ENCODE assay signal across 1 cellular context in the genomic region with DNA sequence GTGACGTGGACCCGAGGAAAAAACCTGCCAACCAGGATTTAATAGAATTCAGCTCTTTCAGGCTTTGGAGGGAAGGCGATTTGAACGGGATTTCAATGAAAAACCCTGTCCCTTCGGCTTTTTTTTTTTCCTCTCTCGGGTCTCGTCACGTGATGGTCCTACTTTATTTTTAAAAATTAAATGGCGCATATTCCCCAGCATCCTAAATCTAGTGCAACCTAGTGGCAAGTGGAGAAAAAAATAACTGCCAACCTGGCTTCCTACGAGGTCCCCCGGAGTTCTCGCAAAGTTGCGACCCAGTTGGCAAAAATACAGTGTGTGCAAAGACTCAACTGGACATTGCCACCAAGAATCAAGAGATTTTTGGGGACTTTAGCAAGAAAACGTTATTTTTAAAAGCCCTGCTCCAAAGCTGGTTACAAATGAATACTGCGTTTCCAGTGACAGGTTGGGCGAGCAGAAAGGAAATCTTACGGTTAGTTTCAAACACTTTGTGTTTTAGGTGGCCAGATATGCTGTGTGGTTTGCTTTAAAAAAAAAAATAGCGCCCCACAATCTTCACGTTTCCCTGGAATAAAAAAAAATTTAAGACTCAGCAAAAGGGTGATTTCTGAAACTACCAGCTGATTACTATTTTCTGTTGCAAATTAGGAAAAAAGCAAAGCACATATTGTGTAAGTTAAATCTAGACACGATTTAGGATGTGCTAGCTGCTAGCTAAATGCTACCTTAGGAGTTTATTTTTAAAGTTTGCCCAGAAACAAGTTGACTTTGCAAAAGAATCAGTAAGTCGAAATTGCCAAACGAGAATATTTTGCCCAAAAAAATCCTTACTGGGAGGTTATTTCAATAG.
TF ChIP-seq lines count a peak whose summit lies in the region.

No MANE protein-coding gene starts in this region.

TF ChIP-seq in HepG2, 621 proteins besides CTCF, POLR2A, EP300 and RAD21 (continued from another document and continues in another):
- TF ChIP-seq, protein P1, sequence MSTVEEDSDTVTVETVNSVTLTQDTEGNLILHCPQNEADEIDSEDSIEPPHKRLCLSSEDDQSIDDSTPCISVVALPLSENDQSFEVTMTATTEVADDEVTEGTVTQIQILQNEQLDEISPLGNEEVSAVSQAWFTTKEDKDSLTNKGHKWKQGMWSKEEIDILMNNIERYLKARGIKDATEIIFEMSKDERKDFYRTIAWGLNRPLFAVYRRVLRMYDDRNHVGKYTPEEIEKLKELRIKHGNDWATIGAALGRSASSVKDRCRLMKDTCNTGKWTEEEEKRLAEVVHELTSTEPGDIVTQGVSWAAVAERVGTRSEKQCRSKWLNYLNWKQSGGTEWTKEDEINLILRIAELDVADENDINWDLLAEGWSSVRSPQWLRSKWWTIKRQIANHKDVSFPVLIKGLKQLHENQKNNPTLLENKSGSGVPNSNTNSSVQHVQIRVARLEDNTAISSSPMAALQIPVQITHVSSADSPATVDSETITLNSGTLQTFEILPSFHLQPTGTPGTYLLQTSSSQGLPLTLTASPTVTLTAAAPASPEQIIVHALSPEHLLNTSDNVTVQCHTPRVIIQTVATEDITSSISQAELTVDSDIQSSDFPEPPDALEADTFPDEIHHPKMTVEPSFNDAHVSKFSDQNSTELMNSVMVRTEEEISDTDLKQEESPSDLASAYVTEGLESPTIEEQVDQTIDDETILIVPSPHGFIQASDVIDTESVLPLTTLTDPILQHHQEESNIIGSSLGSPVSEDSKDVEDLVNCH (CRISPR knock-in tag; IDR thresholded peaks at IDR 0.05): no peak
- TF ChIP-seq CBX1 (IDR thresholded peaks at IDR 0.05; ENCODE audit: low read depth) (no peak), PHF20 (CRISPR knock-in tag; IDR thresholded peaks at IDR 0.05) (no peak), ZNF350 (CRISPR knock-in tag; IDR thresholded peaks at IDR 0.05; ENCODE audit: borderline replicate concordance, low read depth) (no peak), ZNF264 (CRISPR knock-in tag; IDR thresholded peaks at IDR 0.05) (0 out of 2 replicates have a peak, but pooled peaks have one; percentile 25), MAFK (conservative IDR thresholded peaks at IDR 0.05 in 1 of 2, IDR thresholded peaks at IDR 0.05 in 1 of 2; ENCODE audit: low read length in 2 of 2) (peak; percentile 71 to 72), KDM4B (CRISPR knock-in tag; IDR thresholded peaks at IDR 0.05) (no peak; the same call in 1 of the 2 replicates), HNF4G (IDR thresholded peaks at IDR 0.05; ENCODE audit: borderline replicate concordance, low read depth, low read length) (no peak), HNF4G (CRISPR knock-in tag; IDR thresholded peaks at IDR 0.05; ENCODE audit: borderline replicate concordance, low read depth) (0 out of 2 replicates have a peak, but pooled peaks have one; percentile 1), RFXANK (CRISPR knock-in tag; IDR thresholded peaks at IDR 0.05) (no peak), ZNF205 (CRISPR knock-in tag; IDR thresholded peaks at IDR 0.05) (no peak), TP53 (CRISPR knock-in tag; conservative IDR thresholded peaks at IDR 0.05) (no peak; the same call in 1 of the 2 replicates), MLLT10 (CRISPR knock-in tag; IDR thresholded peaks at IDR 0.05) (0 out of 2 replicates have a peak, but pooled peaks have one; percentile 24), ZMAT3 (CRISPR knock-in tag; conservative IDR thresholded peaks at IDR 0.05) (no peak), GABPA (IDR thresholded peaks at IDR 0.05; ENCODE audit: low read depth, low read length) (no peak), GABPA (CRISPR knock-in tag; IDR thresholded peaks at IDR 0.05; ENCODE audit: low read depth) (no peak; the same call in 1 of the 2 replicates), ZNF337 (CRISPR knock-in tag; IDR thresholded peaks at IDR 0.05; ENCODE audit: borderline replicate concordance, low read depth) (no peak; the same call in 1 of the 2 replicates), ZNF558 (CRISPR knock-in tag; IDR thresholded peaks at IDR 0.05; ENCODE audit: borderline replicate concordance) (no peak)
- TF ChIP-seq, protein P2, sequence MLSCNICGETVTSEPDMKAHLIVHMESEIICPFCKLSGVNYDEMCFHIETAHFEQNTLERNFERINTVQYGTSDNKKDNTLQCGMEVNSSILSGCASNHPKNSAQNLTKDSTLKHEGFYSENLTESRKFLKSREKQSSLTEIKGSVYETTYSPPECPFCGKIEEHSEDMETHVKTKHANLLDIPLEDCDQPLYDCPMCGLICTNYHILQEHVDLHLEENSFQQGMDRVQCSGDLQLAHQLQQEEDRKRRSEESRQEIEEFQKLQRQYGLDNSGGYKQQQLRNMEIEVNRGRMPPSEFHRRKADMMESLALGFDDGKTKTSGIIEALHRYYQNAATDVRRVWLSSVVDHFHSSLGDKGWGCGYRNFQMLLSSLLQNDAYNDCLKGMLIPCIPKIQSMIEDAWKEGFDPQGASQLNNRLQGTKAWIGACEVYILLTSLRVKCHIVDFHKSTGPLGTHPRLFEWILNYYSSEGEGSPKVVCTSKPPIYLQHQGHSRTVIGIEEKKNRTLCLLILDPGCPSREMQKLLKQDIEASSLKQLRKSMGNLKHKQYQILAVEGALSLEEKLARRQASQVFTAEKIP (CRISPR knock-in tag; IDR thresholded peaks at IDR 0.05; ENCODE audit: borderline replicate concordance): no peak
- TF ChIP-seq, protein P3, sequence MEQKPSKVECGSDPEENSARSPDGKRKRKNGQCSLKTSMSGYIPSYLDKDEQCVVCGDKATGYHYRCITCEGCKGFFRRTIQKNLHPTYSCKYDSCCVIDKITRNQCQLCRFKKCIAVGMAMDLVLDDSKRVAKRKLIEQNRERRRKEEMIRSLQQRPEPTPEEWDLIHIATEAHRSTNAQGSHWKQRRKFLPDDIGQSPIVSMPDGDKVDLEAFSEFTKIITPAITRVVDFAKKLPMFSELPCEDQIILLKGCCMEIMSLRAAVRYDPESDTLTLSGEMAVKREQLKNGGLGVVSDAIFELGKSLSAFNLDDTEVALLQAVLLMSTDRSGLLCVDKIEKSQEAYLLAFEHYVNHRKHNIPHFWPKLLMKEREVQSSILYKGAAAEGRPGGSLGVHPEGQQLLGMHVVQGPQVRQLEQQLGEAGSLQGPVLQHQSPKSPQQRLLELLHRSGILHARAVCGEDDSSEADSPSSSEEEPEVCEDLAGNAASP (CRISPR knock-in tag; IDR thresholded peaks at IDR 0.05; ENCODE audit: borderline replicate concordance): no peak
- TF ChIP-seq, protein P4, sequence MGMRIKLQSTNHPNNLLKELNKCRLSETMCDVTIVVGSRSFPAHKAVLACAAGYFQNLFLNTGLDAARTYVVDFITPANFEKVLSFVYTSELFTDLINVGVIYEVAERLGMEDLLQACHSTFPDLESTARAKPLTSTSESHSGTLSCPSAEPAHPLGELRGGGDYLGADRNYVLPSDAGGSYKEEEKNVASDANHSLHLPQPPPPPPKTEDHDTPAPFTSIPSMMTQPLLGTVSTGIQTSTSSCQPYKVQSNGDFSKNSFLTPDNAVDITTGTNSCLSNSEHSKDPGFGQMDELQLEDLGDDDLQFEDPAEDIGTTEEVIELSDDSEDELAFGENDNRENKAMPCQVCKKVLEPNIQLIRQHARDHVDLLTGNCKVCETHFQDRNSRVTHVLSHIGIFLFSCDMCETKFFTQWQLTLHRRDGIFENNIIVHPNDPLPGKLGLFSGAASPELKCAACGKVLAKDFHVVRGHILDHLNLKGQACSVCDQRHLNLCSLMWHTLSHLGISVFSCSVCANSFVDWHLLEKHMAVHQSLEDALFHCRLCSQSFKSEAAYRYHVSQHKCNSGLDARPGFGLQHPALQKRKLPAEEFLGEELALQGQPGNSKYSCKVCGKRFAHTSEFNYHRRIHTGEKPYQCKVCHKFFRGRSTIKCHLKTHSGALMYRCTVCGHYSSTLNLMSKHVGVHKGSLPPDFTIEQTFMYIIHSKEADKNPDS (CRISPR knock-in tag; IDR thresholded peaks at IDR 0.05): no peak
- TF ChIP-seq, protein P5, sequence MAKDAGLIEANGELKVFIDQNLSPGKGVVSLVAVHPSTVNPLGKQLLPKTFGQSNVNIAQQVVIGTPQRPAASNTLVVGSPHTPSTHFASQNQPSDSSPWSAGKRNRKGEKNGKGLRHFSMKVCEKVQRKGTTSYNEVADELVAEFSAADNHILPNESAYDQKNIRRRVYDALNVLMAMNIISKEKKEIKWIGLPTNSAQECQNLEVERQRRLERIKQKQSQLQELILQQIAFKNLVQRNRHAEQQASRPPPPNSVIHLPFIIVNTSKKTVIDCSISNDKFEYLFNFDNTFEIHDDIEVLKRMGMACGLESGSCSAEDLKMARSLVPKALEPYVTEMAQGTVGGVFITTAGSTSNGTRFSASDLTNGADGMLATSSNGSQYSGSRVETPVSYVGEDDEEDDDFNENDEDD (CRISPR knock-in tag; IDR thresholded peaks at IDR 0.05; ENCODE audit: borderline replicate concordance): no peak
- TF ChIP-seq, protein P6, sequence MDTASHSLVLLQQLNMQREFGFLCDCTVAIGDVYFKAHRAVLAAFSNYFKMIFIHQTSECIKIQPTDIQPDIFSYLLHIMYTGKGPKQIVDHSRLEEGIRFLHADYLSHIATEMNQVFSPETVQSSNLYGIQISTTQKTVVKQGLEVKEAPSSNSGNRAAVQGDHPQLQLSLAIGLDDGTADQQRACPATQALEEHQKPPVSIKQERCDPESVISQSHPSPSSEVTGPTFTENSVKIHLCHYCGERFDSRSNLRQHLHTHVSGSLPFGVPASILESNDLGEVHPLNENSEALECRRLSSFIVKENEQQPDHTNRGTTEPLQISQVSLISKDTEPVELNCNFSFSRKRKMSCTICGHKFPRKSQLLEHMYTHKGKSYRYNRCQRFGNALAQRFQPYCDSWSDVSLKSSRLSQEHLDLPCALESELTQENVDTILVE (CRISPR knock-in tag; IDR thresholded peaks at IDR 0.05): peak; percentile 16; the same call in 1 of the 2 replicates
- TF ChIP-seq, protein P7, sequence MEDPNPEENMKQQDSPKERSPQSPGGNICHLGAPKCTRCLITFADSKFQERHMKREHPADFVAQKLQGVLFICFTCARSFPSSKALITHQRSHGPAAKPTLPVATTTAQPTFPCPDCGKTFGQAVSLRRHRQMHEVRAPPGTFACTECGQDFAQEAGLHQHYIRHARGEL (CRISPR knock-in tag; IDR thresholded peaks at IDR 0.05): peak; percentile 53; the same call in 1 of the 2 replicates
- TF ChIP-seq, protein P8, sequence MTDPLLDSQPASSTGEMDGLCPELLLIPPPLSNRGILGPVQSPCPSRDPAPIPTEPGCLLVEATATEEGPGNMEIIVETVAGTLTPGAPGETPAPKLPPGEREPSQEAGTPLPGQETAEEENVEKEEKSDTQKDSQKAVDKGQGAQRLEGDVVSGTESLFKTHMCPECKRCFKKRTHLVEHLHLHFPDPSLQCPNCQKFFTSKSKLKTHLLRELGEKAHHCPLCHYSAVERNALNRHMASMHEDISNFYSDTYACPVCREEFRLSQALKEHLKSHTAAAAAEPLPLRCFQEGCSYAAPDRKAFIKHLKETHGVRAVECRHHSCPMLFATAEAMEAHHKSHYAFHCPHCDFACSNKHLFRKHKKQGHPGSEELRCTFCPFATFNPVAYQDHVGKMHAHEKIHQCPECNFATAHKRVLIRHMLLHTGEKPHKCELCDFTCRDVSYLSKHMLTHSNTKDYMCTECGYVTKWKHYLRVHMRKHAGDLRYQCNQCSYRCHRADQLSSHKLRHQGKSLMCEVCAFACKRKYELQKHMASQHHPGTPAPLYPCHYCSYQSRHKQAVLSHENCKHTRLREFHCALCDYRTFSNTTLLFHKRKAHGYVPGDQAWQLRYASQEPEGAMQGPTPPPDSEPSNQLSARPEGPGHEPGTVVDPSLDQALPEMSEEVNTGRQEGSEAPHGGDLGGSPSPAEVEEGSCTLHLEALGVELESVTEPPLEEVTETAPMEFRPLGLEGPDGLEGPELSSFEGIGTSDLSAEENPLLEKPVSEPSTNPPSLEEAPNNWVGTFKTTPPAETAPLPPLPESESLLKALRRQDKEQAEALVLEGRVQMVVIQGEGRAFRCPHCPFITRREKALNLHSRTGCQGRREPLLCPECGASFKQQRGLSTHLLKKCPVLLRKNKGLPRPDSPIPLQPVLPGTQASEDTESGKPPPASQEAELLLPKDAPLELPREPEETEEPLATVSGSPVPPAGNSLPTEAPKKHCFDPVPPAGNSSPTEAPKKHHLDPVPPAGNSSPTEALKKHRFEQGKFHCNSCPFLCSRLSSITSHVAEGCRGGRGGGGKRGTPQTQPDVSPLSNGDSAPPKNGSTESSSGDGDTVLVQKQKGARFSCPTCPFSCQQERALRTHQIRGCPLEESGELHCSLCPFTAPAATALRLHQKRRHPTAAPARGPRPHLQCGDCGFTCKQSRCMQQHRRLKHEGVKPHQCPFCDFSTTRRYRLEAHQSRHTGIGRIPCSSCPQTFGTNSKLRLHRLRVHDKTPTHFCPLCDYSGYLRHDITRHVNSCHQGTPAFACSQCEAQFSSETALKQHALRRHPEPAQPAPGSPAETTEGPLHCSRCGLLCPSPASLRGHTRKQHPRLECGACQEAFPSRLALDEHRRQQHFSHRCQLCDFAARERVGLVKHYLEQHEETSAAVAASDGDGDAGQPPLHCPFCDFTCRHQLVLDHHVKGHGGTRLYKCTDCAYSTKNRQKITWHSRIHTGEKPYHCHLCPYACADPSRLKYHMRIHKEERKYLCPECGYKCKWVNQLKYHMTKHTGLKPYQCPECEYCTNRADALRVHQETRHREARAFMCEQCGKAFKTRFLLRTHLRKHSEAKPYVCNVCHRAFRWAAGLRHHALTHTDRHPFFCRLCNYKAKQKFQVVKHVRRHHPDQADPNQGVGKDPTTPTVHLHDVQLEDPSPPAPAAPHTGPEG (CRISPR knock-in tag; IDR thresholded peaks at IDR 0.05): peak; percentile 40; the same call in 1 of the 2 replicates
- TF ChIP-seq, protein P9, sequence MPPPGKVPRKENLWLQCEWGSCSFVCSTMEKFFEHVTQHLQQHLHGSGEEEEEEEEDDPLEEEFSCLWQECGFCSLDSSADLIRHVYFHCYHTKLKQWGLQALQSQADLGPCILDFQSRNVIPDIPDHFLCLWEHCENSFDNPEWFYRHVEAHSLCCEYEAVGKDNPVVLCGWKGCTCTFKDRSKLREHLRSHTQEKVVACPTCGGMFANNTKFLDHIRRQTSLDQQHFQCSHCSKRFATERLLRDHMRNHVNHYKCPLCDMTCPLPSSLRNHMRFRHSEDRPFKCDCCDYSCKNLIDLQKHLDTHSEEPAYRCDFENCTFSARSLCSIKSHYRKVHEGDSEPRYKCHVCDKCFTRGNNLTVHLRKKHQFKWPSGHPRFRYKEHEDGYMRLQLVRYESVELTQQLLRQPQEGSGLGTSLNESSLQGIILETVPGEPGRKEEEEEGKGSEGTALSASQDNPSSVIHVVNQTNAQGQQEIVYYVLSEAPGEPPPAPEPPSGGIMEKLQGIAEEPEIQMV (CRISPR knock-in tag; IDR thresholded peaks at IDR 0.05; ENCODE audit: low read depth): no peak; the same call in 1 of the 2 replicates
- TF ChIP-seq, protein P10, sequence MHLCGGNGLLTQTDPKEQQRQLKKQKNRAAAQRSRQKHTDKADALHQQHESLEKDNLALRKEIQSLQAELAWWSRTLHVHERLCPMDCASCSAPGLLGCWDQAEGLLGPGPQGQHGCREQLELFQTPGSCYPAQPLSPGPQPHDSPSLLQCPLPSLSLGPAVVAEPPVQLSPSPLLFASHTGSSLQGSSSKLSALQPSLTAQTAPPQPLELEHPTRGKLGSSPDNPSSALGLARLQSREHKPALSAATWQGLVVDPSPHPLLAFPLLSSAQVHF (CRISPR knock-in tag; IDR thresholded peaks at IDR 0.05): no peak
